In genomic region chr3:172065967-172066762, GRCh38 we compare ENCODE assay signal across 8 cellular contexts. TPM values are rescaled to one million over a fixed set of nuclear protein-coding genes. Genes with fewer than 3 reads are reported as not detected.
DNase-seq lines count a peak whose midpoint lies in the region; ATAC-seq and TF ChIP-seq lines count a peak whose summit lies in the region.

No MANE protein-coding gene starts in this region.

- H3K27ac Mint-ChIP-seq in Calu3 (ENCODE audit: unreplicated experiment) = peak overlapping the region; percentile 43

- ATAC-seq in HG03108 (IDR thresholded peaks at IDR 0.05; ENCODE audit: unreplicated experiment) (peak; percentile 43), HG02623 (IDR thresholded peaks at IDR 0.05; ENCODE audit: unreplicated experiment) (no peak)

- TF ChIP-seq CTCF in Calu3 (IDR thresholded peaks at IDR 0.05; ENCODE audit: unreplicated experiment) = no peak
- no peak for TF ChIP-seq CTCF in brain microvascular endothelial cell (IDR thresholded peaks at IDR 0.05; ENCODE audit: low read depth, low read length, missing control alignments)

- no peaks in the 10 kb centered on the region for H3K27me3 ChIP-seq in brain microvascular endothelial cell (replicated peaks)
- no peaks in the 10 kb centered on the region for H3K27me3 ChIP-seq in mucosa of rectum (ENCODE audit: control insufficient read depth in 2 of 2, insufficient read depth in 2 of 2, low read length in 2 of 2)

- peaks cover 94% of the 10 kb centered on the region for H3K4me1 Mint-ChIP-seq in Calu3 (ENCODE audit: low read depth, unreplicated experiment)

- H3K36me3 Mint-ChIP-seq in Calu3 (ENCODE audit: insufficient read depth, unreplicated experiment) = peaks cover 92% of the 10 kb centered on the region

- peak overlapping the region; percentile 7 for H3K4me3 Mint-ChIP-seq in Calu3 (ENCODE audit: low read depth, unreplicated experiment)

- no peaks in the 10 kb centered on the region for H3K9me3 Mint-ChIP-seq in Calu3 (ENCODE audit: low read depth, unreplicated experiment)

- H3K36me3 ChIP-seq in brain microvascular endothelial cell (replicated peaks) (peaks cover 32% of the 10 kb centered on the region), mucosa of rectum (ENCODE audit: control insufficient read depth in 2 of 2, insufficient read depth in 2 of 2, low read length in 2 of 2) (no peaks in the 10 kb centered on the region)

- H3K4me3 ChIP-seq in brain microvascular endothelial cell (ENCODE audit: low read depth, low read length) = no peak overlapping the region
- peak overlapping the region; percentile 17 to 58 for H3K4me3 ChIP-seq in mucosa of rectum (ENCODE audit: low read length in 2 of 2)

- CTCF ChIA-PET in Calu3 (lab: Charles Lee) = interaction anchor here (0.6 to 1.3 kb wide), 2 partner anchors 18 to 38 kb away, joined by 3 to 4 read pairs; no protein-coding TSS in a partner anchor

- BruUV-seq in Calu3 (replicated peaks; lab: Mats Ljungman, UMichigan) = no TSS peak

- peak overlapping the region; percentile 14 to 28 for H3K9ac ChIP-seq in mucosa of rectum (ENCODE audit: low read depth in 1 of 2, low read length in 2 of 2)

- in situ Hi-C loops in brain microvascular endothelial cell (cut with HindIII; ENCODE audit: low pct_ligation_motif_present, low sequenced_read_pairs) = no loop called here

- H3K4me1 ChIP-seq in mucosa of rectum (ENCODE audit: control insufficient read depth in 2 of 2, insufficient read depth in 2 of 2, low read length in 2 of 2) = peaks cover 48 to 72% of the 10 kb centered on the region in 2 donors

- DNase-seq in Calu3 = peak; percentile 46
- DNase-seq in brain microvascular endothelial cell = peak; percentile 50
- DNase-seq in putamen (ENCODE audit: low spot score) = no peak
- DNase-seq in stimulated activated CD4-positive, alpha-beta T cell treated with anti-CD3 and anti-CD28 coated beads, Interleukin-2, amount 100 ng/mL, for 24 hours = no peak
- DNase-seq in NCI-H1694 treated with DMSO at 0.1 percent for 48 hours (lab: John Stamatoyannopoulos, UW) = no peak

- H3K27ac ChIP-seq in brain microvascular endothelial cell (peak overlapping the region; percentile 38), mucosa of rectum (ENCODE audit: low read depth in 2 of 2, low read length in 2 of 2) (peak overlapping the region; percentile 85)

- H3K27me3 Mint-ChIP-seq in Calu3 (ENCODE audit: unreplicated experiment) = no peaks in the 10 kb centered on the region

- H3K9me3 ChIP-seq in mucosa of rectum (ENCODE audit: control insufficient read depth in 2 of 2, low read length in 2 of 2) = no peaks in the 10 kb centered on the region

- intact Hi-C loops in Calu3 (cut with micrococcal nuclease; ENCODE audit: unreplicated experiment) = loop anchor here (5.0 kb wide), 1 partner anchor 196 kb away; no protein-coding TSS in a partner anchor

RNA-seq across cellular contexts. Expression of gene FNDC3B, which starts 26.8 kb away (rescaled TPM):
- 345 and 453 TPM in 2 replicates for total RNA-seq in Calu3 (2022)

Comparison
In these comparisons a context has a peak if more than half of its experiments do, and no peak if none do; other contexts are left out.
1. DNase-seq: peak in Calu3 (single experiment) and brain microvascular endothelial cell (single experiment); none in putamen (single experiment), stimulated activated CD4-positive, alpha-beta T cell treated with anti-CD3 and anti-CD28 coated beads, Interleukin-2, amount 100 ng/mL, for 24 hours (0 of 2) and NCI-H1694 treated with DMSO at 0.1 percent for 48 hours (single experiment).